In the genomic region with DNA sequence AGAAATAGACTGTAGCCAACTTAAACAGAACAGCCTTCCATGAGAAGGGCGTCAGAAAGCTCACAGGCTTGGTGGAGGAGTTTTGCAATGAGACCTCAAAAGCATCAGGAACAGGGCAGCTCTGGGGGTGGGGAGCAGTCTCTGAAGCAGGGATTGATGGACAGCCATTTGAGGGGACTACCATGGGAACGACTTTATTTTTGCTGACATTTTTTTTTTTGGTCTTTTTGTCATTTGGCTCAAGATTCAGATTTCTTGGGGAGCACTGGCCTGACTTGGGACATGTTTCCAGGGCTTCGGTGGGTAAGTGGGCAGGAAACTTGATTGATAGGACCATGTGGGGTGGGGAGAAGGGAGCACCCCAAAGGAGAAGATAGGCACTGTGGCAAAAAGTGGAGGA, we compare ENCODE assay signal across 12 cellular contexts. TPM values are rescaled to one million over a fixed set of nuclear protein-coding genes. Genes with fewer than 3 reads are reported as not detected.
"Had no signal": no experiment of that assay in that cellular context is flagged by ENCODE, and none has a peak within 500 bp of the region (broad histone marks: within the 10 kb centered on the region; RNA-seq: fewer than 3 reads in every experiment).

No MANE protein-coding gene starts in this region.

- H3K4me3 Mint-ChIP-seq: GM23338, H9 had no signal

- H3K4me1 Mint-ChIP-seq: GM23338 had no signal

- ATAC-seq: GM23338, HCT116 had no signal

- H3K4me2 ChIP-seq: GM23338 had no signal

- FAIRE-seq: H1, H54 had no signal

- H3K4me1 ChIP-seq: HAP-1 had no signal

- H3K9me3 Mint-ChIP-seq: HFFc6 had no signal

- H2AFZ ChIP-seq: GM23338 had no signal

- H3K9ac ChIP-seq: GM23248 had no signal

- DNase-seq: GM23248, GOT3, H7, H9, HCEC 1CT, HFFc6 had no signal

- H3K9me3 ChIP-seq: HAP-1 had no signal

- H3K4me3 ChIP-seq: GM23248, GM23338, HAP-1 had no signal

- H3K36me3 ChIP-seq: HAP-1 had no signal

- H3K27ac Mint-ChIP-seq: GM23338, H9, HFFc6 had no signal

- H3K27ac ChIP-seq: GM23248 had no signal

RNA-seq across cellular contexts. Expression of a gene that starts 32.1 kb away (rescaled TPM):
- total RNA-seq: GM23248, GM23338, H1, H4, H7, H9, HFFc6 had no signal
- polyA plus RNA-seq: GM23248, GM23338, H1 had no signal
